ENCODE assay signal across 1 cellular context in the genomic region with DNA sequence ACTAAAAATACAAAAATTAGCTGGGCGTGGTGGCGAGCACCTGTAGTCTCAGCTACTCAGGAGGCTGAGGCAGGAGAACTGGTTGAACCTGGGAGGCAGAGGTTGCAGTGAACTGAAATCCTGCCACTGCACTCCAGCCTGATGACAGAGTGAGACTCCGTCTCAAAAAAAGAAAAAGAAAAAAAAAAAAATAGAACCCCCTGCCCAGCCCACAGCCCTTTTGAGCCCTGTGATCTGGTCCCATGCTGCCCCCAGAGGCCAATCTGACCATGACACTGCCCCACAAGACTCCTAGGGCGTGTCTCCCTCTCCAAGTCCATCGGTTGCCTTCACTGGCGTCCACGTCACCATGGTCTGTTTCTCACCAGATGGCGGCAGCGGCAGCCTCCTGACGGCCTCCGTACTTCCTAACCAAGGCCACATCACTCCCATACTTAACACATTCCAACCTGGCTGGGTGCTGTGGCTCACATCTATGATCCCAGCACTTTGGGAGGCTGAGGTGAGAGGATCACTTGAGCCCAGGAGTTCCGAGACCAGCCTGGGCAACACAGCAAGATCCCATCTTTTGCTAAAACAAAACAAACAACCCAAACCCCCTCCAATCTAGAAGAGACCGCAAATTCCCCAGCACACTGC.
TF ChIP-seq lines count a peak whose summit lies in the region.

No MANE protein-coding gene starts in this region.

TF ChIP-seq in HepG2, 621 proteins besides CTCF, POLR2A, EP300 and RAD21 (continues in another document):
- TF ChIP-seq GABPA (IDR thresholded peaks at IDR 0.05; ENCODE audit: low read depth, low read length) (no peak), GABPA (CRISPR knock-in tag; IDR thresholded peaks at IDR 0.05; ENCODE audit: low read depth) (no peak), ZNF616 (CRISPR knock-in tag; IDR thresholded peaks at IDR 0.05; ENCODE audit: low read depth) (no peak), GATAD1 (CRISPR knock-in tag; IDR thresholded peaks at IDR 0.05) (no peak), ARID2 (CRISPR knock-in tag; IDR thresholded peaks at IDR 0.05; ENCODE audit: borderline replicate concordance) (no peak), NFYB (CRISPR knock-in tag; IDR thresholded peaks at IDR 0.05) (no peak), KAT7 (CRISPR knock-in tag; IDR thresholded peaks at IDR 0.05; ENCODE audit: borderline replicate concordance) (no peak), ZSCAN22 (CRISPR knock-in tag; IDR thresholded peaks at IDR 0.05) (no peak), MYNN (CRISPR knock-in tag; IDR thresholded peaks at IDR 0.05; ENCODE audit: low read depth) (no peak), ASH2L (IDR thresholded peaks at IDR 0.05; ENCODE audit: insufficient read length, low read depth, low read length) (no peak), TCF7 (IDR thresholded peaks at IDR 0.05; ENCODE audit: low read depth) (no peak), ZBTB38 (CRISPR knock-in tag; IDR thresholded peaks at IDR 0.05) (peak; percentile 50; the same call in 1 of the 2 replicates), XRCC5 (optimal IDR thresholded peaks at IDR 0.05; ENCODE audit: low read length) (peak; percentile 33), NCOA1 (CRISPR knock-in tag; IDR thresholded peaks at IDR 0.05) (no peak), TMF1 (CRISPR knock-in tag; IDR thresholded peaks at IDR 0.05; ENCODE audit: low read depth) (no peak), CEBPB (IDR thresholded peaks at IDR 0.05; ENCODE audit: borderline replicate concordance, low read depth, low read length) (no peak), FOXK1 (CRISPR knock-in tag; IDR thresholded peaks at IDR 0.05; ENCODE audit: borderline replicate concordance, low read depth) (no peak), MEIS1 (CRISPR knock-in tag; IDR thresholded peaks at IDR 0.05; ENCODE audit: borderline replicate concordance) (no peak), ZSCAN12 (CRISPR knock-in tag; IDR thresholded peaks at IDR 0.05) (no peak), ZNF879 (CRISPR knock-in tag; IDR thresholded peaks at IDR 0.05) (no peak), FOSL2 (CRISPR knock-in tag; IDR thresholded peaks at IDR 0.05) (0 out of 2 replicates have a peak, but pooled peaks have one; percentile 9), DNMT3B (CRISPR knock-in tag; conservative IDR thresholded peaks at IDR 0.05) (no peak), SMC3 (IDR thresholded peaks at IDR 0.05; ENCODE audit: low read length) (peak; percentile 47; the same call in 1 of the 2 replicates), ZNF678 (CRISPR knock-in tag; IDR thresholded peaks at IDR 0.05) (no peak), ZNF652 (CRISPR knock-in tag; IDR thresholded peaks at IDR 0.05; ENCODE audit: borderline replicate concordance, low read depth) (no peak), SP4 (CRISPR knock-in tag; IDR thresholded peaks at IDR 0.05) (no peak), ZNF547 (CRISPR knock-in tag; IDR thresholded peaks at IDR 0.05) (no peak), RFX5 (IDR thresholded peaks at IDR 0.05; ENCODE audit: low read depth, low read length) (no peak), PRMT3 (CRISPR knock-in tag; IDR thresholded peaks at IDR 0.05; ENCODE audit: borderline replicate concordance, low read depth) (no peak), POGZ (CRISPR knock-in tag; IDR thresholded peaks at IDR 0.05) (no peak), ZNF121 (CRISPR knock-in tag; IDR thresholded peaks at IDR 0.05) (peak; percentile 91)
- TF ChIP-seq, protein P1, sequence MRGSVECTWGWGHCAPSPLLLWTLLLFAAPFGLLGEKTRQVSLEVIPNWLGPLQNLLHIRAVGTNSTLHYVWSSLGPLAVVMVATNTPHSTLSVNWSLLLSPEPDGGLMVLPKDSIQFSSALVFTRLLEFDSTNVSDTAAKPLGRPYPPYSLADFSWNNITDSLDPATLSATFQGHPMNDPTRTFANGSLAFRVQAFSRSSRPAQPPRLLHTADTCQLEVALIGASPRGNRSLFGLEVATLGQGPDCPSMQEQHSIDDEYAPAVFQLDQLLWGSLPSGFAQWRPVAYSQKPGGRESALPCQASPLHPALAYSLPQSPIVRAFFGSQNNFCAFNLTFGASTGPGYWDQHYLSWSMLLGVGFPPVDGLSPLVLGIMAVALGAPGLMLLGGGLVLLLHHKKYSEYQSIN (CRISPR knock-in tag; IDR thresholded peaks at IDR 0.05; ENCODE audit: borderline replicate concordance), result no peak
- TF ChIP-seq, protein P2, sequence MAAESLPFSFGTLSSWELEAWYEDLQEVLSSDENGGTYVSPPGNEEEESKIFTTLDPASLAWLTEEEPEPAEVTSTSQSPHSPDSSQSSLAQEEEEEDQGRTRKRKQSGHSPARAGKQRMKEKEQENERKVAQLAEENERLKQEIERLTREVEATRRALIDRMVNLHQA (CRISPR knock-in tag; IDR thresholded peaks at IDR 0.05), result no peak
- TF ChIP-seq, protein P3, sequence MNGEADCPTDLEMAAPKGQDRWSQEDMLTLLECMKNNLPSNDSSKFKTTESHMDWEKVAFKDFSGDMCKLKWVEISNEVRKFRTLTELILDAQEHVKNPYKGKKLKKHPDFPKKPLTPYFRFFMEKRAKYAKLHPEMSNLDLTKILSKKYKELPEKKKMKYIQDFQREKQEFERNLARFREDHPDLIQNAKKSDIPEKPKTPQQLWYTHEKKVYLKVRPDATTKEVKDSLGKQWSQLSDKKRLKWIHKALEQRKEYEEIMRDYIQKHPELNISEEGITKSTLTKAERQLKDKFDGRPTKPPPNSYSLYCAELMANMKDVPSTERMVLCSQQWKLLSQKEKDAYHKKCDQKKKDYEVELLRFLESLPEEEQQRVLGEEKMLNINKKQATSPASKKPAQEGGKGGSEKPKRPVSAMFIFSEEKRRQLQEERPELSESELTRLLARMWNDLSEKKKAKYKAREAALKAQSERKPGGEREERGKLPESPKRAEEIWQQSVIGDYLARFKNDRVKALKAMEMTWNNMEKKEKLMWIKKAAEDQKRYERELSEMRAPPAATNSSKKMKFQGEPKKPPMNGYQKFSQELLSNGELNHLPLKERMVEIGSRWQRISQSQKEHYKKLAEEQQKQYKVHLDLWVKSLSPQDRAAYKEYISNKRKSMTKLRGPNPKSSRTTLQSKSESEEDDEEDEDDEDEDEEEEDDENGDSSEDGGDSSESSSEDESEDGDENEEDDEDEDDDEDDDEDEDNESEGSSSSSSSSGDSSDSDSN (CRISPR knock-in tag; IDR thresholded peaks at IDR 0.05), result no peak
- TF ChIP-seq, protein P4, sequence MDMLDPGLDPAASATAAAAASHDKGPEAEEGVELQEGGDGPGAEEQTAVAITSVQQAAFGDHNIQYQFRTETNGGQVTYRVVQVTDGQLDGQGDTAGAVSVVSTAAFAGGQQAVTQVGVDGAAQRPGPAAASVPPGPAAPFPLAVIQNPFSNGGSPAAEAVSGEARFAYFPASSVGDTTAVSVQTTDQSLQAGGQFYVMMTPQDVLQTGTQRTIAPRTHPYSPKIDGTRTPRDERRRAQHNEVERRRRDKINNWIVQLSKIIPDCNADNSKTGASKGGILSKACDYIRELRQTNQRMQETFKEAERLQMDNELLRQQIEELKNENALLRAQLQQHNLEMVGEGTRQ (IDR thresholded peaks at IDR 0.05; ENCODE audit: low read depth, low read length), result no peak
- TF ChIP-seq, protein P4 (CRISPR knock-in tag; IDR thresholded peaks at IDR 0.05; ENCODE audit: borderline replicate concordance), result no peak
- TF ChIP-seq, protein P5, sequence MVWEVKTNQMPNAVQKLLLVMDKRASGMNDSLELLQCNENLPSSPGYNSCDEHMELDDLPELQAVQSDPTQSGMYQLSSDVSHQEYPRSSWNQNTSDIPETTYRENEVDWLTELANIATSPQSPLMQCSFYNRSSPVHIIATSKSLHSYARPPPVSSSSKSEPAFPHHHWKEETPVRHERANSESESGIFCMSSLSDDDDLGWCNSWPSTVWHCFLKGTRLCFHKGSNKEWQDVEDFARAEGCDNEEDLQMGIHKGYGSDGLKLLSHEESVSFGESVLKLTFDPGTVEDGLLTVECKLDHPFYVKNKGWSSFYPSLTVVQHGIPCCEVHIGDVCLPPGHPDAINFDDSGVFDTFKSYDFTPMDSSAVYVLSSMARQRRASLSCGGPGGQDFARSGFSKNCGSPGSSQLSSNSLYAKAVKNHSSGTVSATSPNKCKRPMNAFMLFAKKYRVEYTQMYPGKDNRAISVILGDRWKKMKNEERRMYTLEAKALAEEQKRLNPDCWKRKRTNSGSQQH (CRISPR knock-in tag; IDR thresholded peaks at IDR 0.05; ENCODE audit: low read depth), result no peak
- TF ChIP-seq, protein P6, sequence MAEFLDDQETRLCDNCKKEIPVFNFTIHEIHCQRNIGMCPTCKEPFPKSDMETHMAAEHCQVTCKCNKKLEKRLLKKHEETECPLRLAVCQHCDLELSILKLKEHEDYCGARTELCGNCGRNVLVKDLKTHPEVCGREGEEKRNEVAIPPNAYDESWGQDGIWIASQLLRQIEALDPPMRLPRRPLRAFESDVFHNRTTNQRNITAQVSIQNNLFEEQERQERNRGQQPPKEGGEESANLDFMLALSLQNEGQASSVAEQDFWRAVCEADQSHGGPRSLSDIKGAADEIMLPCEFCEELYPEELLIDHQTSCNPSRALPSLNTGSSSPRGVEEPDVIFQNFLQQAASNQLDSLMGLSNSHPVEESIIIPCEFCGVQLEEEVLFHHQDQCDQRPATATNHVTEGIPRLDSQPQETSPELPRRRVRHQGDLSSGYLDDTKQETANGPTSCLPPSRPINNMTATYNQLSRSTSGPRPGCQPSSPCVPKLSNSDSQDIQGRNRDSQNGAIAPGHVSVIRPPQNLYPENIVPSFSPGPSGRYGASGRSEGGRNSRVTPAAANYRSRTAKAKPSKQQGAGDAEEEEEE (CRISPR knock-in tag; IDR thresholded peaks at IDR 0.05; ENCODE audit: borderline replicate concordance), result no peak
- TF ChIP-seq, protein P7, sequence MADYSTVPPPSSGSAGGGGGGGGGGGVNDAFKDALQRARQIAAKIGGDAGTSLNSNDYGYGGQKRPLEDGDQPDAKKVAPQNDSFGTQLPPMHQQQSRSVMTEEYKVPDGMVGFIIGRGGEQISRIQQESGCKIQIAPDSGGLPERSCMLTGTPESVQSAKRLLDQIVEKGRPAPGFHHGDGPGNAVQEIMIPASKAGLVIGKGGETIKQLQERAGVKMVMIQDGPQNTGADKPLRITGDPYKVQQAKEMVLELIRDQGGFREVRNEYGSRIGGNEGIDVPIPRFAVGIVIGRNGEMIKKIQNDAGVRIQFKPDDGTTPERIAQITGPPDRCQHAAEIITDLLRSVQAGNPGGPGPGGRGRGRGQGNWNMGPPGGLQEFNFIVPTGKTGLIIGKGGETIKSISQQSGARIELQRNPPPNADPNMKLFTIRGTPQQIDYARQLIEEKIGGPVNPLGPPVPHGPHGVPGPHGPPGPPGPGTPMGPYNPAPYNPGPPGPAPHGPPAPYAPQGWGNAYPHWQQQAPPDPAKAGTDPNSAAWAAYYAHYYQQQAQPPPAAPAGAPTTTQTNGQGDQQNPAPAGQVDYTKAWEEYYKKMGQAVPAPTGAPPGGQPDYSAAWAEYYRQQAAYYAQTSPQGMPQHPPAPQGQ (CRISPR knock-in tag; IDR thresholded peaks at IDR 0.05; ENCODE audit: borderline replicate concordance), result no peak
- TF ChIP-seq, protein P8, sequence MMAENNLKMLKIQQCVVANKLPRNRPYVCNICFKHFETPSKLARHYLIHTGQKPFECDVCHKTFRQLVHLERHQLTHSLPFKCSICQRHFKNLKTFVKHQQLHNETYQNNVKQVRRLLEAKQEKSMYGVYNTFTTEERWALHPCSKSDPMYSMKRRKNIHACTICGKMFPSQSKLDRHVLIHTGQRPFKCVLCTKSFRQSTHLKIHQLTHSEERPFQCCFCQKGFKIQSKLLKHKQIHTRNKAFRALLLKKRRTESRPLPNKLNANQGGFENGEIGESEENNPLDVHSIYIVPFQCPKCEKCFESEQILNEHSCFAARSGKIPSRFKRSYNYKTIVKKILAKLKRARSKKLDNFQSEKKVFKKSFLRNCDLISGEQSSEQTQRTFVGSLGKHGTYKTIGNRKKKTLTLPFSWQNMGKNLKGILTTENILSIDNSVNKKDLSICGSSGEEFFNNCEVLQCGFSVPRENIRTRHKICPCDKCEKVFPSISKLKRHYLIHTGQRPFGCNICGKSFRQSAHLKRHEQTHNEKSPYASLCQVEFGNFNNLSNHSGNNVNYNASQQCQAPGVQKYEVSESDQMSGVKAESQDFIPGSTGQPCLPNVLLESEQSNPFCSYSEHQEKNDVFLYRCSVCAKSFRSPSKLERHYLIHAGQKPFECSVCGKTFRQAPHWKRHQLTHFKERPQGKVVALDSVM (CRISPR knock-in tag; IDR thresholded peaks at IDR 0.05), result peak; percentile 43
- TF ChIP-seq, protein P9, sequence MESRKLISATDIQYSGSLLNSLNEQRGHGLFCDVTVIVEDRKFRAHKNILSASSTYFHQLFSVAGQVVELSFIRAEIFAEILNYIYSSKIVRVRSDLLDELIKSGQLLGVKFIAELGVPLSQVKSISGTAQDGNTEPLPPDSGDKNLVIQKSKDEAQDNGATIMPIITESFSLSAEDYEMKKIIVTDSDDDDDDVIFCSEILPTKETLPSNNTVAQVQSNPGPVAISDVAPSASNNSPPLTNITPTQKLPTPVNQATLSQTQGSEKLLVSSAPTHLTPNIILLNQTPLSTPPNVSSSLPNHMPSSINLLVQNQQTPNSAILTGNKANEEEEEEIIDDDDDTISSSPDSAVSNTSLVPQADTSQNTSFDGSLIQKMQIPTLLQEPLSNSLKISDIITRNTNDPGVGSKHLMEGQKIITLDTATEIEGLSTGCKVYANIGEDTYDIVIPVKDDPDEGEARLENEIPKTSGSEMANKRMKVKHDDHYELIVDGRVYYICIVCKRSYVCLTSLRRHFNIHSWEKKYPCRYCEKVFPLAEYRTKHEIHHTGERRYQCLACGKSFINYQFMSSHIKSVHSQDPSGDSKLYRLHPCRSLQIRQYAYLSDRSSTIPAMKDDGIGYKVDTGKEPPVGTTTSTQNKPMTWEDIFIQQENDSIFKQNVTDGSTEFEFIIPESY (CRISPR knock-in tag; IDR thresholded peaks at IDR 0.05), result peak; percentile 56; the same call in 1 of the 2 replicates
- TF ChIP-seq, protein P10, sequence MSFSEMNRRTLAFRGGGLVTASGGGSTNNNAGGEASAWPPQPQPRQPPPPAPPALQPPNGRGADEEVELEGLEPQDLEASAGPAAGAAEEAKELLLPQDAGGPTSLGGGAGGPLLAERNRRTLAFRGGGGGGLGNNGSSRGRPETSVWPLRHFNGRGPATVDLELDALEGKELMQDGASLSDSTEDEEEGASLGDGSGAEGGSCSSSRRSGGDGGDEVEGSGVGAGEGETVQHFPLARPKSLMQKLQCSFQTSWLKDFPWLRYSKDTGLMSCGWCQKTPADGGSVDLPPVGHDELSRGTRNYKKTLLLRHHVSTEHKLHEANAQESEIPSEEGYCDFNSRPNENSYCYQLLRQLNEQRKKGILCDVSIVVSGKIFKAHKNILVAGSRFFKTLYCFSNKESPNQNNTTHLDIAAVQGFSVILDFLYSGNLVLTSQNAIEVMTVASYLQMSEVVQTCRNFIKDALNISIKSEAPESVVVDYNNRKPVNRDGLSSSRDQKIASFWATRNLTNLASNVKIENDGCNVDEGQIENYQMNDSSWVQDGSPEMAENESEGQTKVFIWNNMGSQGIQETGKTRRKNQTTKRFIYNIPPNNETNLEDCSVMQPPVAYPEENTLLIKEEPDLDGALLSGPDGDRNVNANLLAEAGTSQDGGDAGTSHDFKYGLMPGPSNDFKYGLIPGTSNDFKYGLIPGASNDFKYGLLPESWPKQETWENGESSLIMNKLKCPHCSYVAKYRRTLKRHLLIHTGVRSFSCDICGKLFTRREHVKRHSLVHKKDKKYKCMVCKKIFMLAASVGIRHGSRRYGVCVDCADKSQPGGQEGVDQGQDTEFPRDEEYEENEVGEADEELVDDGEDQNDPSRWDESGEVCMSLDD (CRISPR knock-in tag; IDR thresholded peaks at IDR 0.05; ENCODE audit: borderline replicate concordance), result no peak
